ENCODE assay signal across 9 cellular contexts in the genomic region with DNA sequence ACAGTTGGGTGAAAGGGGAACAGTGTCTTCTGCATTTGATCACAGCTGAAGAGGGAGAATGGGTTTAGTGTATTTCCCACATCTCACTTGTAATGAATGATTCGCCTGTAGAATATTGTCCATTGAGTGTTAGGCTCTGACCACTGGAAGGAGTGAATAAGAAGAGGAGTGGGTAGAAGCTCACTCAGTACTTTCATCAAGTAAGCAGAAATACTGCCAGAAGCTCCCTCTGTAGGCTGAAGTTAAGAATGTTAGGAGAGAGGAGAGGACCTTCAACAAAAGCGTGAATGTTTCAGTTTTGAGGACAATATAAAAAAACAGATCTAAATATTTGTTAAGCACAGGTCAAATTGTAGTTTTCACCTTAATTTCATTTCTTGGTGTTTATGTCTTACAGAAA. TPM values are rescaled to one million over a fixed set of nuclear protein-coding genes. Genes with fewer than 3 reads are reported as not detected.
A peak's percentile ranks its signal among the peaks of the same experiment; 100 is the strongest.
DNase-seq lines count a peak whose midpoint lies in the region; ATAC-seq and TF ChIP-seq lines count a peak whose summit lies in the region.
"Had no signal": no experiment of that assay in that cellular context is flagged by ENCODE, and none has a peak within 500 bp of the region (broad histone marks: within the 10 kb centered on the region; RNA-seq: fewer than 3 reads in every experiment).

No MANE protein-coding gene starts in this region.

- 79 to 87% (median 82%) methylated on average over 2 of the region's 2 CpGs for WGBS in psoas muscle, 3 donors

- peak in 3 of 4 donors; percentile 65 to 74 (median 66) for ATAC-seq in psoas muscle
- ATAC-seq in GM19452 (IDR thresholded peaks at IDR 0.05; ENCODE audit: unreplicated experiment): no peak

- no peaks in the 10 kb centered on the region for H3K27me3 ChIP-seq in psoas muscle (ENCODE audit: insufficient read depth in 3 of 3, low read length in 2 of 3)

- TF ChIP-seq CTCF in epithelial cell of proximal tubule (conservative IDR thresholded peaks at IDR 0.05; ENCODE audit: low read depth, low read length): peak; percentile 59
- TF ChIP-seq CTCF in psoas muscle (IDR thresholded peaks at IDR 0.05): peak; percentile 40

- peaks cover 2 to 13% of the 10 kb centered on the region in 2 donors for H3K36me3 ChIP-seq in psoas muscle (ENCODE audit: insufficient read depth in 1 of 2, low read depth in 1 of 2)

- DNase-seq in DMS 273 (lab: John Stamatoyannopoulos, UW; ENCODE audit: unreplicated experiment) (peak; percentile 44), DMS 273 treated with DMSO at 0.1 percent for 48 hours (lab: John Stamatoyannopoulos, UW) (no peak), NCI-H82 treated with DMSO at 0.1 percent for 48 hours (lab: John Stamatoyannopoulos, UW; ENCODE audit: unreplicated experiment) (peak; percentile 5), epithelial cell of proximal tubule (ENCODE audit: low read depth) (peak; percentile 15), psoas muscle (no peak), ureter (ENCODE audit: low spot score) (no peak), SKM-1 treated with dmso at 0.1 percent for 144 hours (lab: John Stamatoyannopoulos, UW; ENCODE audit: unreplicated experiment) (no peak)

- no peaks in the 10 kb centered on the region for H3K9me3 ChIP-seq in psoas muscle

- H3K4me1 ChIP-seq in psoas muscle: peaks cover 11% of the 10 kb centered on the region

- no peak overlapping the region for H3K27ac ChIP-seq in psoas muscle
- H3K27ac ChIP-seq: epithelial cell of prostate had no signal

- H3K4me3 ChIP-seq in epithelial cell of proximal tubule (ENCODE audit: low read depth, low read length): no peak overlapping the region
- H3K4me3 ChIP-seq in psoas muscle: no peak overlapping the region

- intact Hi-C loops in psoas muscle (cut with DNase I): no loop called here

RNA-seq across cellular contexts. Expression of gene FSD1L, which starts 27.5 kb away (rescaled TPM):
- 1.6 and 1.7 TPM in 2 replicates for total RNA-seq in epithelial cell of proximal tubule
- total RNA-seq in psoas muscle: 10 to 100 TPM; 17.0 to 28.6 (median 21.7) TPM
- 10 to 100 TPM in 1 of 3 donors, 1 to 10 TPM in 2; 5.0 to 15.7 (median 7.0) TPM for polyA plus RNA-seq in psoas muscle
- total RNA-seq in ureter: 5.0 TPM

Comparison
In these comparisons a context has a peak if more than half of its experiments do, and no peak if none do; other contexts are left out.
1. DNase-seq: peak in DMS 273 (single experiment), NCI-H82 treated with DMSO at 0.1 percent for 48 hours (single experiment) and epithelial cell of proximal tubule (single experiment); none in DMS 273 treated with DMSO at 0.1 percent for 48 hours (single experiment), psoas muscle (0 of 2), ureter (single experiment) and SKM-1 treated with dmso at 0.1 percent for 144 hours (single experiment).